Comparison of ENCODE assay signal across 1 cellular context in the genomic region with DNA sequence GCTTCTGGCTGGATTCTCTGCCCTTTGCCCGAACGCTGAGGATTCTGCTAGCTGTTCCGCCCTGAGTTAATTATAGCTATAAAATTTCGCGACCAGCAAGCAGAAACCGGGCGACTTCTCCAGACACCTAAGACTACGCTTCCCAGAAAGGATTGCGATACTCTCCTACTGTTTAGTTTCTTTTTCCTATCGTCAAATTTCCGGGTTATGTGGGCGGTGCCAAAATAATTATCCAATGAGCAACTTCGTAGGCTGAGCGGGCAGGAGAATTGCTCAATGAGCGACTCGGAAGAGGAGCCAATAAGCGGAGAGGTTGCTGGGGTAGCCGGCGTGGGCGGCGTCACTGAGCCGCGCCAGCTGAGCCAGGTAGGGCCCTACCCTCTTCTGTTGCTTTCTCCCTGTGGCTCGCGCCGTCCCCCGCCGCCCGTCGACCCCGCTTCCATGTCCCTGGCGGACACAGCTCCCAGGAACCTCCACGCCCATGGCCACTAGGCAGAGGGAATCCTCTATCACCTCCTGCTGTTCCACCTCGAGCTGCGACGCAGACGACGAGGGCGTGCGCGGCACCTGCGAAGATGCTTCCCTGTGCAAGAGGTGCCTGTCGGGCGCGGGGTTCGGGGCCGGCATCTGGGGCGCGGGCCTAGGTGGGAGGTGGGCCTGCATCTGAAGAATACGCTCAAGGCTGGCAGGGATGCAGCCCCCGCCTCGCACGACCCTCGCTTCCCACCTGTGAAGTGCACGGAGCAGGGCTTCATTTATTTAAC.
A peak's percentile ranks its signal among the peaks of the same experiment; 100 is the strongest.
TF ChIP-seq lines count a peak whose summit lies in the region.

A gene (plus strand): TSS at position 340 of the 764 bp plus-strand sequence. CDS start 142 bp downstream, at position 482.

TF ChIP-seq in HepG2, 621 proteins besides CTCF, POLR2A, EP300 and RAD21 (continued from another document and continues in another):
- TF ChIP-seq, protein P1, sequence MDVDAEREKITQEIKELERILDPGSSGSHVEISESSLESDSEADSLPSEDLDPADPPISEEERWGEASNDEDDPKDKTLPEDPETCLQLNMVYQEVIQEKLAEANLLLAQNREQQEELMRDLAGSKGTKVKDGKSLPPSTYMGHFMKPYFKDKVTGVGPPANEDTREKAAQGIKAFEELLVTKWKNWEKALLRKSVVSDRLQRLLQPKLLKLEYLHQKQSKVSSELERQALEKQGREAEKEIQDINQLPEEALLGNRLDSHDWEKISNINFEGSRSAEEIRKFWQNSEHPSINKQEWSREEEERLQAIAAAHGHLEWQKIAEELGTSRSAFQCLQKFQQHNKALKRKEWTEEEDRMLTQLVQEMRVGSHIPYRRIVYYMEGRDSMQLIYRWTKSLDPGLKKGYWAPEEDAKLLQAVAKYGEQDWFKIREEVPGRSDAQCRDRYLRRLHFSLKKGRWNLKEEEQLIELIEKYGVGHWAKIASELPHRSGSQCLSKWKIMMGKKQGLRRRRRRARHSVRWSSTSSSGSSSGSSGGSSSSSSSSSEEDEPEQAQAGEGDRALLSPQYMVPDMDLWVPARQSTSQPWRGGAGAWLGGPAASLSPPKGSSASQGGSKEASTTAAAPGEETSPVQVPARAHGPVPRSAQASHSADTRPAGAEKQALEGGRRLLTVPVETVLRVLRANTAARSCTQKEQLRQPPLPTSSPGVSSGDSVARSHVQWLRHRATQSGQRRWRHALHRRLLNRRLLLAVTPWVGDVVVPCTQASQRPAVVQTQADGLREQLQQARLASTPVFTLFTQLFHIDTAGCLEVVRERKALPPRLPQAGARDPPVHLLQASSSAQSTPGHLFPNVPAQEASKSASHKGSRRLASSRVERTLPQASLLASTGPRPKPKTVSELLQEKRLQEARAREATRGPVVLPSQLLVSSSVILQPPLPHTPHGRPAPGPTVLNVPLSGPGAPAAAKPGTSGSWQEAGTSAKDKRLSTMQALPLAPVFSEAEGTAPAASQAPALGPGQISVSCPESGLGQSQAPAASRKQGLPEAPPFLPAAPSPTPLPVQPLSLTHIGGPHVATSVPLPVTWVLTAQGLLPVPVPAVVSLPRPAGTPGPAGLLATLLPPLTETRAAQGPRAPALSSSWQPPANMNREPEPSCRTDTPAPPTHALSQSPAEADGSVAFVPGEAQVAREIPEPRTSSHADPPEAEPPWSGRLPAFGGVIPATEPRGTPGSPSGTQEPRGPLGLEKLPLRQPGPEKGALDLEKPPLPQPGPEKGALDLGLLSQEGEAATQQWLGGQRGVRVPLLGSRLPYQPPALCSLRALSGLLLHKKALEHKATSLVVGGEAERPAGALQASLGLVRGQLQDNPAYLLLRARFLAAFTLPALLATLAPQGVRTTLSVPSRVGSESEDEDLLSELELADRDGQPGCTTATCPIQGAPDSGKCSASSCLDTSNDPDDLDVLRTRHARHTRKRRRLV (CRISPR knock-in tag; IDR thresholded peaks at IDR 0.05): peak; percentile 74; the same call in 1 of the 2 replicates
- TF ChIP-seq, protein P2, sequence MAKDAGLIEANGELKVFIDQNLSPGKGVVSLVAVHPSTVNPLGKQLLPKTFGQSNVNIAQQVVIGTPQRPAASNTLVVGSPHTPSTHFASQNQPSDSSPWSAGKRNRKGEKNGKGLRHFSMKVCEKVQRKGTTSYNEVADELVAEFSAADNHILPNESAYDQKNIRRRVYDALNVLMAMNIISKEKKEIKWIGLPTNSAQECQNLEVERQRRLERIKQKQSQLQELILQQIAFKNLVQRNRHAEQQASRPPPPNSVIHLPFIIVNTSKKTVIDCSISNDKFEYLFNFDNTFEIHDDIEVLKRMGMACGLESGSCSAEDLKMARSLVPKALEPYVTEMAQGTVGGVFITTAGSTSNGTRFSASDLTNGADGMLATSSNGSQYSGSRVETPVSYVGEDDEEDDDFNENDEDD (CRISPR knock-in tag; IDR thresholded peaks at IDR 0.05; ENCODE audit: borderline replicate concordance): peak; percentile 64; the same call in 1 of the 2 replicates
- no peak for TF ChIP-seq ZNF75D (CRISPR knock-in tag; IDR thresholded peaks at IDR 0.05; ENCODE audit: borderline replicate concordance)
- TF ChIP-seq TOPORS (CRISPR knock-in tag; IDR thresholded peaks at IDR 0.05): peak; percentile 52; the same call in 1 of the 2 replicates
- TF ChIP-seq, protein P3, sequence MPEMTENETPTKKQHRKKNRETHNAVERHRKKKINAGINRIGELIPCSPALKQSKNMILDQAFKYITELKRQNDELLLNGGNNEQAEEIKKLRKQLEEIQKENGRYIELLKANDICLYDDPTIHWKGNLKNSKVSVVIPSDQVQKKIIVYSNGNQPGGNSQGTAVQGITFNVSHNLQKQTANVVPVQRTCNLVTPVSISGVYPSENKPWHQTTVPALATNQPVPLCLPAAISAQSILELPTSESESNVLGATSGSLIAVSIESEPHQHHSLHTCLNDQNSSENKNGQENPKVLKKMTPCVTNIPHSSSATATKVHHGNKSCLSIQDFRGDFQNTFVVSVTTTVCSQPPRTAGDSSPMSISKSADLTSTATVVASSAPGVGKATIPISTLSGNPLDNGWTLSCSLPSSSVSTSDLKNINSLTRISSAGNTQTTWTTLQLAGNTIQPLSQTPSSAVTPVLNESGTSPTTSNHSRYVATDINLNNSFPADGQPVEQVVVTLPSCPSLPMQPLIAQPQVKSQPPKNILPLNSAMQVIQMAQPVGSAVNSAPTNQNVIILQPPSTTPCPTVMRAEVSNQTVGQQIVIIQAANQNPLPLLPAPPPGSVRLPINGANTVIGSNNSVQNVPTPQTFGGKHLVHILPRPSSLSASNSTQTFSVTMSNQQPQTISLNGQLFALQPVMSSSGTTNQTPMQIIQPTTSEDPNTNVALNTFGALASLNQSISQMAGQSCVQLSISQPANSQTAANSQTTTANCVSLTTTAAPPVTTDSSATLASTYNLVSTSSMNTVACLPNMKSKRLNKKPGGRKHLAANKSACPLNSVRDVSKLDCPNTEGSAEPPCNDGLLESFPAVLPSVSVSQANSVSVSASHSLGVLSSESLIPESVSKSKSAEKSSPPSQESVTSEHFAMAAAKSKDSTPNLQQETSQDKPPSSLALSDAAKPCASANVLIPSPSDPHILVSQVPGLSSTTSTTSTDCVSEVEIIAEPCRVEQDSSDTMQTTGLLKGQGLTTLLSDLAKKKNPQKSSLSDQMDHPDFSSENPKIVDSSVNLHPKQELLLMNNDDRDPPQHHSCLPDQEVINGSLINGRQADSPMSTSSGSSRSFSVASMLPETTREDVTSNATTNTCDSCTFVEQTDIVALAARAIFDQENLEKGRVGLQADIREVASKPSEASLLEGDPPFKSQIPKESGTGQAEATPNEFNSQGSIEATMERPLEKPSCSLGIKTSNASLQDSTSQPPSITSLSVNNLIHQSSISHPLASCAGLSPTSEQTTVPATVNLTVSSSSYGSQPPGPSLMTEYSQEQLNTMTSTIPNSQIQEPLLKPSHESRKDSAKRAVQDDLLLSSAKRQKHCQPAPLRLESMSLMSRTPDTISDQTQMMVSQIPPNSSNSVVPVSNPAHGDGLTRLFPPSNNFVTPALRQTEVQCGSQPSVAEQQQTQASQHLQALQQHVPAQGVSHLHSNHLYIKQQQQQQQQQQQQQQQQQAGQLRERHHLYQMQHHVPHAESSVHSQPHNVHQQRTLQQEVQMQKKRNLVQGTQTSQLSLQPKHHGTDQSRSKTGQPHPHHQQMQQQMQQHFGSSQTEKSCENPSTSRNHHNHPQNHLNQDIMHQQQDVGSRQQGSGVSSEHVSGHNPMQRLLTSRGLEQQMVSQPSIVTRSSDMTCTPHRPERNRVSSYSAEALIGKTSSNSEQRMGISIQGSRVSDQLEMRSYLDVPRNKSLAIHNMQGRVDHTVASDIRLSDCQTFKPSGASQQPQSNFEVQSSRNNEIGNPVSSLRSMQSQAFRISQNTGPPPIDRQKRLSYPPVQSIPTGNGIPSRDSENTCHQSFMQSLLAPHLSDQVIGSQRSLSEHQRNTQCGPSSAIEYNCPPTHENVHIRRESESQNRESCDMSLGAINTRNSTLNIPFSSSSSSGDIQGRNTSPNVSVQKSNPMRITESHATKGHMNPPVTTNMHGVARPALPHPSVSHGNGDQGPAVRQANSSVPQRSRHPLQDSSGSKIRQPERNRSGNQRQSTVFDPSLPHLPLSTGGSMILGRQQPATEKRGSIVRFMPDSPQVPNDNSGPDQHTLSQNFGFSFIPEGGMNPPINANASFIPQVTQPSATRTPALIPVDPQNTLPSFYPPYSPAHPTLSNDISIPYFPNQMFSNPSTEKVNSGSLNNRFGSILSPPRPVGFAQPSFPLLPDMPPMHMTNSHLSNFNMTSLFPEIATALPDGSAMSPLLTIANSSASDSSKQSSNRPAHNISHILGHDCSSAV (CRISPR knock-in tag; IDR thresholded peaks at IDR 0.05; ENCODE audit: borderline replicate concordance): no peak
- no peak for TF ChIP-seq MBNL3 (CRISPR knock-in tag; conservative IDR thresholded peaks at IDR 0.05)
- TF ChIP-seq, protein P4, sequence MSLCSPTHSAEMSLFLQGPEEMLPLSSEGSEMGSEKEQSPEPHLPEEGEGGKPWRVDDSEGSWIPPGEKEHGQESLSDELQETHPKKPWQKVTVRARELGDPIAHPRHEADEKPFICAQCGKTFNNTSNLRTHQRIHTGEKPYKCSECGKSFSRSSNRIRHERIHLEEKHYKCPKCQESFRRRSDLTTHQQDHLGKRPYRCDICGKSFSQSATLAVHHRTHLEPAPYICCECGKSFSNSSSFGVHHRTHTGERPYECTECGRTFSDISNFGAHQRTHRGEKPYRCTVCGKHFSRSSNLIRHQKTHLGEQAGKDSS (CRISPR knock-in tag; IDR thresholded peaks at IDR 0.05; ENCODE audit: borderline replicate concordance, low read depth): peak; percentile 65; the same call in 1 of the 2 replicates
- no peak for TF ChIP-seq NFE2L2 (IDR thresholded peaks at IDR 0.05; ENCODE audit: low read length)
- TF ChIP-seq FOXK2 (IDR thresholded peaks at IDR 0.05): no peak
- no peak for TF ChIP-seq ZSCAN12 (CRISPR knock-in tag; IDR thresholded peaks at IDR 0.05)
- TF ChIP-seq CEBPB (IDR thresholded peaks at IDR 0.05; ENCODE audit: borderline replicate concordance, low read depth, low read length): peak; percentile 97
- no peak for TF ChIP-seq ZNF747 (CRISPR knock-in tag; IDR thresholded peaks at IDR 0.05; ENCODE audit: borderline replicate concordance)
- TF ChIP-seq U2AF1 (optimal IDR thresholded peaks at IDR 0.05; ENCODE audit: low read depth, low read length): no peak
- peak; percentile 68; the same call in 1 of the 2 replicates for TF ChIP-seq ZNF556 (CRISPR knock-in tag; IDR thresholded peaks at IDR 0.05; ENCODE audit: borderline replicate concordance)
- TF ChIP-seq ZNF121 (CRISPR knock-in tag; IDR thresholded peaks at IDR 0.05): no peak
- TF ChIP-seq, protein P5, sequence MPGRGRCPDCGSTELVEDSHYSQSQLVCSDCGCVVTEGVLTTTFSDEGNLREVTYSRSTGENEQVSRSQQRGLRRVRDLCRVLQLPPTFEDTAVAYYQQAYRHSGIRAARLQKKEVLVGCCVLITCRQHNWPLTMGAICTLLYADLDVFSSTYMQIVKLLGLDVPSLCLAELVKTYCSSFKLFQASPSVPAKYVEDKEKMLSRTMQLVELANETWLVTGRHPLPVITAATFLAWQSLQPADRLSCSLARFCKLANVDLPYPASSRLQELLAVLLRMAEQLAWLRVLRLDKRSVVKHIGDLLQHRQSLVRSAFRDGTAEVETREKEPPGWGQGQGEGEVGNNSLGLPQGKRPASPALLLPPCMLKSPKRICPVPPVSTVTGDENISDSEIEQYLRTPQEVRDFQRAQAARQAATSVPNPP (CRISPR knock-in tag; IDR thresholded peaks at IDR 0.05): 0 out of 2 replicates have a peak, but pooled peaks have one; percentile 62
- peak; percentile 97 for TF ChIP-seq GABPB1 (CRISPR knock-in tag; IDR thresholded peaks at IDR 0.05)
- TF ChIP-seq KDM3A (CRISPR knock-in tag; IDR thresholded peaks at IDR 0.05; ENCODE audit: low read depth): peak; percentile 55; the same call in 1 of the 2 replicates
- TF ChIP-seq ZNF343 (CRISPR knock-in tag; IDR thresholded peaks at IDR 0.05): no peak
- peak; percentile 65; the same call in 1 of the 2 replicates for TF ChIP-seq ZNF546 (CRISPR knock-in tag; conservative IDR thresholded peaks at IDR 0.05)
- peak; percentile 85; the same call in 1 of the 2 replicates for TF ChIP-seq NFE2L1 (CRISPR knock-in tag; IDR thresholded peaks at IDR 0.05; ENCODE audit: borderline replicate concordance)
- no peak for TF ChIP-seq ZNF562 (CRISPR knock-in tag; IDR thresholded peaks at IDR 0.05; ENCODE audit: borderline replicate concordance)
- peak; percentile 54; the same call in 1 of the 2 replicates for TF ChIP-seq ZC3H13 (CRISPR knock-in tag; IDR thresholded peaks at IDR 0.05)
- peak; percentile 29; the same call in 1 of the 2 replicates for TF ChIP-seq ZNF598 (CRISPR knock-in tag; IDR thresholded peaks at IDR 0.05; ENCODE audit: borderline replicate concordance)
- no peak for TF ChIP-seq MAF1 (CRISPR knock-in tag; IDR thresholded peaks at IDR 0.05; ENCODE audit: borderline replicate concordance)
- TF ChIP-seq DR1 (CRISPR knock-in tag; IDR thresholded peaks at IDR 0.05): peak; percentile 43; the same call in 1 of the 2 replicates
- TF ChIP-seq, protein P6, sequence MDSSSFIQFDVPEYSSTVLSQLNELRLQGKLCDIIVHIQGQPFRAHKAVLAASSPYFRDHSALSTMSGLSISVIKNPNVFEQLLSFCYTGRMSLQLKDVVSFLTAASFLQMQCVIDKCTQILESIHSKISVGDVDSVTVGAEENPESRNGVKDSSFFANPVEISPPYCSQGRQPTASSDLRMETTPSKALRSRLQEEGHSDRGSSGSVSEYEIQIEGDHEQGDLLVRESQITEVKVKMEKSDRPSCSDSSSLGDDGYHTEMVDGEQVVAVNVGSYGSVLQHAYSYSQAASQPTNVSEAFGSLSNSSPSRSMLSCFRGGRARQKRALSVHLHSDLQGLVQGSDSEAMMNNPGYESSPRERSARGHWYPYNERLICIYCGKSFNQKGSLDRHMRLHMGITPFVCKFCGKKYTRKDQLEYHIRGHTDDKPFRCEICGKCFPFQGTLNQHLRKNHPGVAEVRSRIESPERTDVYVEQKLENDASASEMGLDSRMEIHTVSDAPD (CRISPR knock-in tag; IDR thresholded peaks at IDR 0.05): no peak
- TF ChIP-seq ATM (IDR thresholded peaks at IDR 0.05; ENCODE audit: borderline replicate concordance): no peak
- no peak for TF ChIP-seq STAG1 (CRISPR knock-in tag; IDR thresholded peaks at IDR 0.05)
- peak; percentile 39; the same call in 1 of the 2 replicates for TF ChIP-seq FOXA3 (CRISPR knock-in tag; IDR thresholded peaks at IDR 0.05)
- no peak for TF ChIP-seq HNF4A (CRISPR knock-in tag; IDR thresholded peaks at IDR 0.05)
- TF ChIP-seq ZNF773 (CRISPR knock-in tag; IDR thresholded peaks at IDR 0.05; ENCODE audit: borderline replicate concordance): no peak
- TF ChIP-seq RBFOX2 (IDR thresholded peaks at IDR 0.05; ENCODE audit: low read depth, low read length): peak; percentile 87
- TF ChIP-seq, protein P7, sequence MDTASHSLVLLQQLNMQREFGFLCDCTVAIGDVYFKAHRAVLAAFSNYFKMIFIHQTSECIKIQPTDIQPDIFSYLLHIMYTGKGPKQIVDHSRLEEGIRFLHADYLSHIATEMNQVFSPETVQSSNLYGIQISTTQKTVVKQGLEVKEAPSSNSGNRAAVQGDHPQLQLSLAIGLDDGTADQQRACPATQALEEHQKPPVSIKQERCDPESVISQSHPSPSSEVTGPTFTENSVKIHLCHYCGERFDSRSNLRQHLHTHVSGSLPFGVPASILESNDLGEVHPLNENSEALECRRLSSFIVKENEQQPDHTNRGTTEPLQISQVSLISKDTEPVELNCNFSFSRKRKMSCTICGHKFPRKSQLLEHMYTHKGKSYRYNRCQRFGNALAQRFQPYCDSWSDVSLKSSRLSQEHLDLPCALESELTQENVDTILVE (CRISPR knock-in tag; IDR thresholded peaks at IDR 0.05): peak; percentile 68; the same call in 1 of the 2 replicates
- TF ChIP-seq HIVEP1 (CRISPR knock-in tag; IDR thresholded peaks at IDR 0.05): no peak
- no peak for TF ChIP-seq PTBP1 (IDR thresholded peaks at IDR 0.05; ENCODE audit: low read depth, low read length, poor library complexity, severe bottlenecking)
